Comparison of ENCODE assay signal across 12 cellular contexts in the genomic region with DNA sequence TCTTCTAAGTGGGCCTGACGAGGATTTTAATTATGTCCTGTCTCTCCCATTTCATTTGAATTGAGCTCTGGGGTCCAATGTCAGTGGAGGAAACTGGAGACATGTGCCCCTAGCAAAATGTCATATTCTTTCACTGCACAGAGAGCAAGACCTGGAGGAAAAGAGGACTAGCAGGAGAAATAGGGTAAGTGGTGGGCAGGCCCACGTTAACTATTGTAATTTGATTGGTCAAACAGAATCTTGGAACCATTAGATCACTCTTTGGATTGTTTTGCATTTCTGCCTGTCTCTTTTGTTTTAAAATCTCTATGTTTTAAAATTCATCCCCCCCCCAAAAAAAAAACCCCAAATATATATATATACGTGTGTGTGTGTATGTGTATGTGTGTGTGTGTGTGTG.
DNase-seq lines count a peak whose midpoint lies in the region; ATAC-seq, FAIRE-seq and TF ChIP-seq lines count a peak whose summit lies in the region.
"Had no signal": no experiment of that assay in that cellular context is flagged by ENCODE, and none has a peak within 500 bp of the region (broad histone marks: within the 10 kb centered on the region; RNA-seq: fewer than 3 reads in every experiment).

No MANE protein-coding gene starts in this region.

- H3K27ac ChIP-seq in Karpas-422 (ENCODE audit: low read length) (no peak overlapping the region), osteoblast (ENCODE audit: low read depth, low read length) (peak overlapping the region; percentile 97), kidney (ENCODE audit: low read depth in 2 of 2, low read length in 2 of 2) (peak overlapping the region in 1 of 2 donors; percentile 15)
- H3K27ac ChIP-seq: PC-9 had no signal

- H4K20me1 ChIP-seq in Karpas-422 (ENCODE audit: insufficient read depth, low read depth, low read length) = no peaks in the 10 kb centered on the region
- H4K20me1 ChIP-seq in osteoblast (ENCODE audit: insufficient read depth, low read length) = no peaks in the 10 kb centered on the region

- no peaks in the 10 kb centered on the region for H3K36me3 Mint-ChIP-seq in CD14-positive monocyte
- H3K36me3 Mint-ChIP-seq in effector memory CD8-positive, alpha-beta T cell (ENCODE audit: insufficient read depth) = peaks cover 8% of the 10 kb centered on the region

- H3K4me2 ChIP-seq in Karpas-422 (ENCODE audit: low read depth, low read length, poor library complexity, severe bottlenecking) (no peak overlapping the region), osteoblast (ENCODE audit: insufficient read depth, low read length) (peak overlapping the region; percentile 81)
- H3K4me2 ChIP-seq: PC-9 had no signal

- H3K4me3 Mint-ChIP-seq in CD14-positive monocyte = peak overlapping the region; percentile 68 to 86
- peak overlapping the region; percentile 14 to 71 for H3K4me3 Mint-ChIP-seq in effector memory CD8-positive, alpha-beta T cell

- H3K9me2 ChIP-seq in Karpas-422 (replicated peaks; ENCODE audit: insufficient read depth, low read length) = no peaks in the 10 kb centered on the region

- H3K9ac ChIP-seq in Karpas-422 (ENCODE audit: low read length) = no peak overlapping the region
- peak overlapping the region in 1 of 2 donors; percentile 51 for H3K9ac ChIP-seq in kidney (ENCODE audit: low read length in 2 of 2)

- H3K27ac Mint-ChIP-seq in CD14-positive monocyte = peak overlapping the region in 3 of 7 donors; percentile 84 to 93 (median 92)
- no peak overlapping the region for H3K27ac Mint-ChIP-seq in effector memory CD8-positive, alpha-beta T cell

- H3K27me3 ChIP-seq in Karpas-422 (ENCODE audit: low read length) (peaks cover 2% of the 10 kb centered on the region; the same call in 1 of the 2 replicates), osteoblast (ENCODE audit: insufficient read depth, low read length) (no peaks in the 10 kb centered on the region)
- H3K27me3 ChIP-seq: esophagus muscularis mucosa had no signal

- H3K79me2 ChIP-seq in Karpas-422 (ENCODE audit: low read length) = no peaks in the 10 kb centered on the region
- no peaks in the 10 kb centered on the region for H3K79me2 ChIP-seq in osteoblast (ENCODE audit: insufficient read depth, low read length)

- intact Hi-C loops in CD14-positive monocyte (cut with micrococcal nuclease) (no loop called here), kidney (cut with DNase I) (no loop called here)

- peaks cover 0 to 10% (median 2%) of the 10 kb centered on the region in 7 donors for H3K9me3 Mint-ChIP-seq in CD14-positive monocyte
- H3K9me3 Mint-ChIP-seq in effector memory CD8-positive, alpha-beta T cell = peaks cover 0 to 4% of the 10 kb centered on the region in 2 donors

- H3K9me3 ChIP-seq in Karpas-422 (ENCODE audit: low read length) = no peaks in the 10 kb centered on the region
- H3K9me3 ChIP-seq in osteoblast (ENCODE audit: low read depth, low read length) = no peaks in the 10 kb centered on the region
- no peaks in the 10 kb centered on the region for H3K9me3 ChIP-seq in kidney (ENCODE audit: control insufficient read depth in 1 of 2, low read length in 2 of 2)
- H3K9me3 ChIP-seq: esophagus muscularis mucosa had no signal

- H3K4me1 ChIP-seq in Karpas-422 (ENCODE audit: low read length) (peaks cover 10% of the 10 kb centered on the region), osteoblast (ENCODE audit: insufficient read depth, low read length) (peaks cover 33% of the 10 kb centered on the region), kidney (ENCODE audit: control insufficient read depth in 1 of 2, insufficient read depth in 1 of 2, low read depth in 1 of 2, low read length in 2 of 2) (no peaks in the 10 kb centered on the region)

- TF ChIP-seq CTCF in CD14-positive monocyte (IDR thresholded peaks at IDR 0.05) (no peak), osteoblast (IDR thresholded peaks at IDR 0.05; ENCODE audit: extremely low read depth, low read depth, low read length) (no peak), kidney (IDR thresholded peaks at IDR 0.05; ENCODE audit: borderline replicate concordance, extremely low read depth, insufficient read depth) (no peak)

- ATAC-seq in effector memory CD8-positive, alpha-beta T cell (replicated peaks) = no peak
- no peak for ATAC-seq in HG03175 (IDR thresholded peaks at IDR 0.05; ENCODE audit: unreplicated experiment)
- ATAC-seq in HG02610 (IDR thresholded peaks at IDR 0.05; ENCODE audit: unreplicated experiment) = no peak

- H3K36me3 ChIP-seq in Karpas-422 (ENCODE audit: insufficient read depth, low read length) = no peaks in the 10 kb centered on the region
- H3K36me3 ChIP-seq in osteoblast (ENCODE audit: insufficient read depth, low read length) = no peaks in the 10 kb centered on the region
- H3K36me3 ChIP-seq in kidney (ENCODE audit: control insufficient read depth in 1 of 2, insufficient read depth in 2 of 2, low read length in 2 of 2) = no peaks in the 10 kb centered on the region
- H3K36me3 ChIP-seq: esophagus muscularis mucosa had no signal

- H3K27me3 Mint-ChIP-seq in CD14-positive monocyte (ENCODE audit: low read depth in 3 of 3) = peaks cover 3 to 4% (median 4%) of the 10 kb centered on the region in 3 donors
- H3K27me3 Mint-ChIP-seq in effector memory CD8-positive, alpha-beta T cell = peaks cover 24 to 33% of the 10 kb centered on the region in 2 donors

- DNase-seq in CD14-positive monocyte (ENCODE audit: low spot score) (no peak), Karpas-422 (peak; percentile 39), osteoblast (ENCODE audit: insufficient read length, low spot score, missing footprints) (peak; percentile 19), NCI-H2081 (lab: John Stamatoyannopoulos, UW) (no peak), kidney (no peak)
- DNase-seq in effector memory CD8-positive, alpha-beta T cell = no peak
- DNase-seq: NCI-H1048, NCI-H446 treated with DMSO at 0.1 percent for 48 hours had no signal

- H2AFZ ChIP-seq in Karpas-422 (ENCODE audit: low read length) = no peak overlapping the region
- no peak overlapping the region for H2AFZ ChIP-seq in osteoblast (ENCODE audit: low read length)
- H2AFZ ChIP-seq: PC-9 had no signal

- no peak overlapping the region for H3K4me3 ChIP-seq in Karpas-422 (ENCODE audit: low read length)
- peak overlapping the region; percentile 40 for H3K4me3 ChIP-seq in osteoblast (ENCODE audit: insufficient read depth, low read length)
- no peak overlapping the region for H3K4me3 ChIP-seq in kidney (ENCODE audit: low read length in 2 of 2)
- H3K4me3 ChIP-seq: PC-9 had no signal

- peaks cover 35% of the 10 kb centered on the region for H3K4me1 Mint-ChIP-seq in CD14-positive monocyte
- H3K4me1 Mint-ChIP-seq in effector memory CD8-positive, alpha-beta T cell (ENCODE audit: low read depth in 2 of 2) = peaks cover 19 to 23% of the 10 kb centered on the region in 2 donors

- no peak for FAIRE-seq in kidney (lab: Jason Lieb, UNC)

Comparison
In these comparisons a context has a peak if more than half of its experiments do, and no peak if none do; other contexts are left out.
1. DNase-seq: peak in Karpas-422 (single experiment) and osteoblast (single experiment); none in CD14-positive monocyte (single experiment), effector memory CD8-positive, alpha-beta T cell (0 of 3), NCI-H2081 (0 of 2) and kidney (single experiment).